Comparison of ENCODE assay signal across 1 cellular context in genomic region chr11:65040520-65041205, GRCh38.
TF ChIP-seq lines count a peak whose summit lies in the region.

No MANE protein-coding gene starts in this region.

TF ChIP-seq in GM12878, 131 proteins besides CTCF, POLR2A, EP300 and RAD21 (continued from another document):
- no peak for TF ChIP-seq NBN (IDR thresholded peaks at IDR 0.05)
- TF ChIP-seq, protein P1, sequence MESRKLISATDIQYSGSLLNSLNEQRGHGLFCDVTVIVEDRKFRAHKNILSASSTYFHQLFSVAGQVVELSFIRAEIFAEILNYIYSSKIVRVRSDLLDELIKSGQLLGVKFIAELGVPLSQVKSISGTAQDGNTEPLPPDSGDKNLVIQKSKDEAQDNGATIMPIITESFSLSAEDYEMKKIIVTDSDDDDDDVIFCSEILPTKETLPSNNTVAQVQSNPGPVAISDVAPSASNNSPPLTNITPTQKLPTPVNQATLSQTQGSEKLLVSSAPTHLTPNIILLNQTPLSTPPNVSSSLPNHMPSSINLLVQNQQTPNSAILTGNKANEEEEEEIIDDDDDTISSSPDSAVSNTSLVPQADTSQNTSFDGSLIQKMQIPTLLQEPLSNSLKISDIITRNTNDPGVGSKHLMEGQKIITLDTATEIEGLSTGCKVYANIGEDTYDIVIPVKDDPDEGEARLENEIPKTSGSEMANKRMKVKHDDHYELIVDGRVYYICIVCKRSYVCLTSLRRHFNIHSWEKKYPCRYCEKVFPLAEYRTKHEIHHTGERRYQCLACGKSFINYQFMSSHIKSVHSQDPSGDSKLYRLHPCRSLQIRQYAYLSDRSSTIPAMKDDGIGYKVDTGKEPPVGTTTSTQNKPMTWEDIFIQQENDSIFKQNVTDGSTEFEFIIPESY (IDR thresholded peaks at IDR 0.05) = no peak
- no peak for TF ChIP-seq PML (IDR thresholded peaks at IDR 0.05; ENCODE audit: low read length)
- TF ChIP-seq BMI1 (IDR thresholded peaks at IDR 0.05; ENCODE audit: borderline replicate concordance) = no peak
- TF ChIP-seq NFIC (IDR thresholded peaks at IDR 0.05; ENCODE audit: low read depth, low read length) = no peak
- TF ChIP-seq SUZ12 (IDR thresholded peaks at IDR 0.05; ENCODE audit: unreplicated experiment) = no peak
- no peak for TF ChIP-seq PBX3 (IDR thresholded peaks at IDR 0.05; ENCODE audit: insufficient replicate concordance, low read depth, low read length)
- no peak for TF ChIP-seq IRF4 (IDR thresholded peaks at IDR 0.05; ENCODE audit: low read depth, low read length)
- TF ChIP-seq, protein P2, sequence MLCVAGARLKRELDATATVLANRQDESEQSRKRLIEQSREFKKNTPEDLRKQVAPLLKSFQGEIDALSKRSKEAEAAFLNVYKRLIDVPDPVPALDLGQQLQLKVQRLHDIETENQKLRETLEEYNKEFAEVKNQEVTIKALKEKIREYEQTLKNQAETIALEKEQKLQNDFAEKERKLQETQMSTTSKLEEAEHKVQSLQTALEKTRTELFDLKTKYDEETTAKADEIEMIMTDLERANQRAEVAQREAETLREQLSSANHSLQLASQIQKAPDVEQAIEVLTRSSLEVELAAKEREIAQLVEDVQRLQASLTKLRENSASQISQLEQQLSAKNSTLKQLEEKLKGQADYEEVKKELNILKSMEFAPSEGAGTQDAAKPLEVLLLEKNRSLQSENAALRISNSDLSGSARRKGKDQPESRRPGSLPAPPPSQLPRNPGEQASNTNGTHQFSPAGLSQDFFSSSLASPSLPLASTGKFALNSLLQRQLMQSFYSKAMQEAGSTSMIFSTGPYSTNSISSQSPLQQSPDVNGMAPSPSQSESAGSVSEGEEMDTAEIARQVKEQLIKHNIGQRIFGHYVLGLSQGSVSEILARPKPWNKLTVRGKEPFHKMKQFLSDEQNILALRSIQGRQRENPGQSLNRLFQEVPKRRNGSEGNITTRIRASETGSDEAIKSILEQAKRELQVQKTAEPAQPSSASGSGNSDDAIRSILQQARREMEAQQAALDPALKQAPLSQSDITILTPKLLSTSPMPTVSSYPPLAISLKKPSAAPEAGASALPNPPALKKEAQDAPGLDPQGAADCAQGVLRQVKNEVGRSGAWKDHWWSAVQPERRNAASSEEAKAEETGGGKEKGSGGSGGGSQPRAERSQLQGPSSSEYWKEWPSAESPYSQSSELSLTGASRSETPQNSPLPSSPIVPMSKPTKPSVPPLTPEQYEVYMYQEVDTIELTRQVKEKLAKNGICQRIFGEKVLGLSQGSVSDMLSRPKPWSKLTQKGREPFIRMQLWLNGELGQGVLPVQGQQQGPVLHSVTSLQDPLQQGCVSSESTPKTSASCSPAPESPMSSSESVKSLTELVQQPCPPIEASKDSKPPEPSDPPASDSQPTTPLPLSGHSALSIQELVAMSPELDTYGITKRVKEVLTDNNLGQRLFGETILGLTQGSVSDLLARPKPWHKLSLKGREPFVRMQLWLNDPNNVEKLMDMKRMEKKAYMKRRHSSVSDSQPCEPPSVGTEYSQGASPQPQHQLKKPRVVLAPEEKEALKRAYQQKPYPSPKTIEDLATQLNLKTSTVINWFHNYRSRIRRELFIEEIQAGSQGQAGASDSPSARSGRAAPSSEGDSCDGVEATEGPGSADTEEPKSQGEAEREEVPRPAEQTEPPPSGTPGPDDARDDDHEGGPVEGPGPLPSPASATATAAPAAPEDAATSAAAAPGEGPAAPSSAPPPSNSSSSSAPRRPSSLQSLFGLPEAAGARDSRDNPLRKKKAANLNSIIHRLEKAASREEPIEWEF (IDR thresholded peaks at IDR 0.05; ENCODE audit: insufficient replicate concordance, low read depth, low read length) = no peak
- no peak for TF ChIP-seq IRF3 (IDR thresholded peaks at IDR 0.05)
- TF ChIP-seq, protein P3, sequence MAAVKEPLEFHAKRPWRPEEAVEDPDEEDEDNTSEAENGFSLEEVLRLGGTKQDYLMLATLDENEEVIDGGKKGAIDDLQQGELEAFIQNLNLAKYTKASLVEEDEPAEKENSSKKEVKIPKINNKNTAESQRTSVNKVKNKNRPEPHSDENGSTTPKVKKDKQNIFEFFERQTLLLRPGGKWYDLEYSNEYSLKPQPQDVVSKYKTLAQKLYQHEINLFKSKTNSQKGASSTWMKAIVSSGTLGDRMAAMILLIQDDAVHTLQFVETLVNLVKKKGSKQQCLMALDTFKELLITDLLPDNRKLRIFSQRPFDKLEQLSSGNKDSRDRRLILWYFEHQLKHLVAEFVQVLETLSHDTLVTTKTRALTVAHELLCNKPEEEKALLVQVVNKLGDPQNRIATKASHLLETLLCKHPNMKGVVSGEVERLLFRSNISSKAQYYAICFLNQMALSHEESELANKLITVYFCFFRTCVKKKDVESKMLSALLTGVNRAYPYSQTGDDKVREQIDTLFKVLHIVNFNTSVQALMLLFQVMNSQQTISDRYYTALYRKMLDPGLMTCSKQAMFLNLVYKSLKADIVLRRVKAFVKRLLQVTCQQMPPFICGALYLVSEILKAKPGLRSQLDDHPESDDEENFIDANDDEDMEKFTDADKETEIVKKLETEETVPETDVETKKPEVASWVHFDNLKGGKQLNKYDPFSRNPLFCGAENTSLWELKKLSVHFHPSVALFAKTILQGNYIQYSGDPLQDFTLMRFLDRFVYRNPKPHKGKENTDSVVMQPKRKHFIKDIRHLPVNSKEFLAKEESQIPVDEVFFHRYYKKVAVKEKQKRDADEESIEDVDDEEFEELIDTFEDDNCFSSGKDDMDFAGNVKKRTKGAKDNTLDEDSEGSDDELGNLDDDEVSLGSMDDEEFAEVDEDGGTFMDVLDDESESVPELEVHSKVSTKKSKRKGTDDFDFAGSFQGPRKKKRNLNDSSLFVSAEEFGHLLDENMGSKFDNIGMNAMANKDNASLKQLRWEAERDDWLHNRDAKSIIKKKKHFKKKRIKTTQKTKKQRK (IDR thresholded peaks at IDR 0.05; ENCODE audit: low read depth, low read length) = no peak
- TF ChIP-seq, protein P4, sequence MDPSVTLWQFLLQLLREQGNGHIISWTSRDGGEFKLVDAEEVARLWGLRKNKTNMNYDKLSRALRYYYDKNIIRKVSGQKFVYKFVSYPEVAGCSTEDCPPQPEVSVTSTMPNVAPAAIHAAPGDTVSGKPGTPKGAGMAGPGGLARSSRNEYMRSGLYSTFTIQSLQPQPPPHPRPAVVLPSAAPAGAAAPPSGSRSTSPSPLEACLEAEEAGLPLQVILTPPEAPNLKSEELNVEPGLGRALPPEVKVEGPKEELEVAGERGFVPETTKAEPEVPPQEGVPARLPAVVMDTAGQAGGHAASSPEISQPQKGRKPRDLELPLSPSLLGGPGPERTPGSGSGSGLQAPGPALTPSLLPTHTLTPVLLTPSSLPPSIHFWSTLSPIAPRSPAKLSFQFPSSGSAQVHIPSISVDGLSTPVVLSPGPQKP (IDR thresholded peaks at IDR 0.05; ENCODE audit: low read depth, low read length) = no peak
- no peak for TF ChIP-seq IKZF1 (conservative IDR thresholded peaks at IDR 0.05)
- no peak for TF ChIP-seq MXI1 (IDR thresholded peaks at IDR 0.05; ENCODE audit: low read depth, low read length)
- TF ChIP-seq SIX5 (IDR thresholded peaks at IDR 0.05; ENCODE audit: low read depth, low read length, severe bottlenecking) = peak; percentile 44
- 0 out of 2 replicates have a peak, but pooled peaks have one; percentile 8 for TF ChIP-seq NRF1 (conservative IDR thresholded peaks at IDR 0.05; ENCODE audit: low read depth, low read length)
- TF ChIP-seq, protein P5, sequence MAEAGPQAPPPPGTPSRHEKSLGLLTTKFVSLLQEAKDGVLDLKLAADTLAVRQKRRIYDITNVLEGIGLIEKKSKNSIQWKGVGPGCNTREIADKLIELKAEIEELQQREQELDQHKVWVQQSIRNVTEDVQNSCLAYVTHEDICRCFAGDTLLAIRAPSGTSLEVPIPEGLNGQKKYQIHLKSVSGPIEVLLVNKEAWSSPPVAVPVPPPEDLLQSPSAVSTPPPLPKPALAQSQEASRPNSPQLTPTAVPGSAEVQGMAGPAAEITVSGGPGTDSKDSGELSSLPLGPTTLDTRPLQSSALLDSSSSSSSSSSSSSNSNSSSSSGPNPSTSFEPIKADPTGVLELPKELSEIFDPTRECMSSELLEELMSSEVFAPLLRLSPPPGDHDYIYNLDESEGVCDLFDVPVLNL (IDR thresholded peaks at IDR 0.05; ENCODE audit: low read depth, low read length) = peak; percentile 67
- no peak for TF ChIP-seq KDM1A (IDR thresholded peaks at IDR 0.05; ENCODE audit: borderline replicate concordance)
- TF ChIP-seq LARP7 (IDR thresholded peaks at IDR 0.05) = peak; percentile 8; the same call in 1 of the 2 replicates
